ENCODE assay signal across 1 cellular context in genomic region chr14:106556665-106557289, GRCh38.
TF ChIP-seq lines count a peak whose summit lies in the region.

No MANE protein-coding gene starts in this region.

TF ChIP-seq in H1, 55 proteins besides CTCF, POLR2A, EP300 and RAD21 (continued from another document):
- TF ChIP-seq ZNF274 (IDR thresholded peaks at IDR 0.05; ENCODE audit: borderline replicate concordance, extremely low read depth, low read length) = no peak
